ENCODE assay signal across 8 cellular contexts in genomic region chr6:36735110-36735971, GRCh38. TPM values are rescaled to one million over a fixed set of nuclear protein-coding genes. Genes with fewer than 3 reads are reported as not detected.
DNase-seq lines count a peak whose midpoint lies in the region; ATAC-seq and TF ChIP-seq lines count a peak whose summit lies in the region.

No MANE protein-coding gene starts in this region.

- POLR2A ChIA-PET in CD4-positive, alpha-beta T cell (lab: Charles Lee), result no interaction called here

- no peak for TF ChIP-seq CTCF in CD4-positive, alpha-beta T cell (IDR thresholded peaks at IDR 0.05)
- no peak for TF ChIP-seq CTCF in LNCaP clone FGC (IDR thresholded peaks at IDR 0.05; ENCODE audit: control insufficient read depth, extremely low read depth, insufficient read depth)
- TF ChIP-seq CTCF in ascending aorta (IDR thresholded peaks at IDR 0.05), result peak; percentile 15 to 51 (median 40)

- no peaks in the 10 kb centered on the region for H3K9me3 ChIP-seq in CD4-positive, alpha-beta T cell (ENCODE audit: control insufficient read depth, low read length)
- H3K9me3 ChIP-seq in ascending aorta, result no peaks in the 10 kb centered on the region

- no peak overlapping the region for H3K27ac Mint-ChIP-seq in CD4-positive, alpha-beta T cell

- intact Hi-C loops in CD4-positive, alpha-beta T cell (cut with DNase I, micrococcal nuclease), result no loop called here
- intact Hi-C loops in ascending aorta (cut with DNase I), result loop anchor here (2.0 kb wide), 2 partner anchors 57 to 189 kb away; partner anchors contain the start of genes CDKN1A and STK38

- no peaks in the 10 kb centered on the region for H3K36me3 Mint-ChIP-seq in CD4-positive, alpha-beta T cell (ENCODE audit: low read depth)

- H3K4me3 Mint-ChIP-seq in CD4-positive, alpha-beta T cell, result peak overlapping the region; percentile 38

- peaks cover 3 to 16% of the 10 kb centered on the region in 2 donors for H3K4me1 ChIP-seq in ascending aorta

- no peaks in the 10 kb centered on the region for H3K9me3 Mint-ChIP-seq in CD4-positive, alpha-beta T cell

- H3K36me3 ChIP-seq in ascending aorta, result no peaks in the 10 kb centered on the region

- DNase-seq in CD4-positive, alpha-beta T cell, result peak in 2 of 10 experiments; percentile 9 to 11
- DNase-seq in LNCaP clone FGC (ENCODE audit: low read depth) (peak; percentile 40), ascending aorta (ENCODE audit: low spot score in 2 of 2) (peak; percentile 59 to 93), islet precursor cell (peak; percentile 76)
- peak; percentile 34 for DNase-seq in stimulated activated naive CD8-positive, alpha-beta T cell treated with anti-CD3 and anti-CD28 coated beads, Interleukin-15, Interleukin-2, amounts not matched to agents 100 U/mL and 50 U/mL, for 24 hours

- no peak overlapping the region for H3K4me3 ChIP-seq in LNCaP clone FGC (ENCODE audit: low read depth, low read length)
- peak overlapping the region; percentile 39 to 56 for H3K4me3 ChIP-seq in ascending aorta

- peak; percentile 93 for ATAC-seq in CD4-positive, alpha-beta T cell (ENCODE audit: poor library complexity)
- ATAC-seq in stimulated activated naive CD8-positive, alpha-beta T cell treated with anti-CD3 and anti-CD28 coated beads, Interleukin-15, Interleukin-2, amounts not matched to agents 100 U/mL and 50 U/mL, for 24 hours, result peak; percentile 75
- ATAC-seq in HG03097 (IDR thresholded peaks at IDR 0.05; ENCODE audit: low FRiP score, unreplicated experiment), result no peak
- ATAC-seq in HG03442 (IDR thresholded peaks at IDR 0.05; ENCODE audit: unreplicated experiment), result no peak
- ATAC-seq in HG02970 (IDR thresholded peaks at IDR 0.05; ENCODE audit: low FRiP score, unreplicated experiment), result no peak

- H3K27me3 ChIP-seq in CD4-positive, alpha-beta T cell (ENCODE audit: control insufficient read depth, insufficient read depth, low read length), result no peaks in the 10 kb centered on the region
- no peaks in the 10 kb centered on the region for H3K27me3 ChIP-seq in ascending aorta

- H3K27me3 Mint-ChIP-seq in CD4-positive, alpha-beta T cell, result no peaks in the 10 kb centered on the region

- no peak overlapping the region for H3K27ac ChIP-seq in CD4-positive, alpha-beta T cell (ENCODE audit: low read depth, low read length)
- H3K27ac ChIP-seq in ascending aorta, result peak overlapping the region; percentile 71 to 88

- H3K4me1 Mint-ChIP-seq in CD4-positive, alpha-beta T cell (ENCODE audit: low read depth), result peaks cover 6% of the 10 kb centered on the region

- CTCF ChIA-PET in CD4-positive, alpha-beta T cell (lab: Charles Lee), result no interaction called here

RNA-seq across cellular contexts. Expression of gene RAB44, which starts 37.7 kb away (rescaled TPM):
- total RNA-seq in CD4-positive, alpha-beta T cell, result under 1 TPM; 0.22 TPM
- 0.21 TPM for total RNA-seq in ascending aorta

RNA-seq across cellular contexts. Expression of gene CDKN1A, which starts 56.8 kb away (rescaled TPM):
- total RNA-seq in CD4-positive, alpha-beta T cell, result 10 to 100 TPM; 98.3 to 98.6 TPM
- 353 TPM for total RNA-seq in ascending aorta

Comparison
In these comparisons a context has a peak if more than half of its experiments do, and no peak if none do; other contexts are left out.
1. ATAC-seq: peak in CD4-positive, alpha-beta T cell (single experiment) and stimulated activated naive CD8-positive, alpha-beta T cell treated with anti-CD3 and anti-CD28 coated beads, Interleukin-15, Interleukin-2, amounts not matched to agents 100 U/mL and 50 U/mL, for 24 hours (single experiment); none in HG03097 (single experiment), HG03442 (single experiment) and HG02970 (single experiment).
2. CTCF ChIP-seq: peak in ascending aorta (3 of 3); none in CD4-positive, alpha-beta T cell (single experiment) and LNCaP clone FGC (single experiment).